ENCODE assay signal across 9 cellular contexts in the genomic region with DNA sequence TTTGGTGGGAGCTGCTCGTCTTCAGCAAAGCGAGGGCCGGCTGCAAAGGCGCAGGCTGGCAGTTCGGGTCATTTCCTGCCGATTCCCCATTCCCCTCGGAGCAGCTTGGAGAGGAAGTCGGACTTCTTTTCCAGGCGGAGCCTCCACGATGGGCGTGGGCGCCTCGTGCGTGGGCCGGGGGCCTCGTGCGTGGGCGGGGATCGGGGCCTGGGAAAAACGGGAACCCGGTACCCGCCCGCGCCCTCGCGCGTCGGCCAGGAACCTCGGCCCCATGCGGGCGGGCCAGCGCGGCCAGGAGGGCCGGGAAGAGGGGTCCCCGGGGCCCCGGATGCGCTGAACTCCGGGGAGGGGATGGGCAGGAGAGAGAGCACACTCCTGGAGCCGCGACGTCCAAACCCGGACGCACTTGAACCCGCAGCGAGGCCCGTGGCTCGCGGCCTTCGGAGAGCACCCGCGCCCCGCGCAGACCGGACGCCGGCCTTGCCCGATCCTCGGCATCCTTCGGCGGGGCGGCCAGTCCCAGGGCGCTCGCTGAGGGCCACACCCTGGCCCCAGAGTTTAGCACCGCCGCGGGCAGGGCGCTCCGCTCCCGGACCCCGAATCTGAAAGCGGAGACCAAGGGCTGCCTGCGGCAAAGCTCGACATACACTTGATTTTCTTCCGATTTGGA.
A peak's percentile ranks its signal among the peaks of the same experiment; 100 is the strongest.
DNase-seq lines count a peak whose midpoint lies in the region; ATAC-seq and TF ChIP-seq lines count a peak whose summit lies in the region.
"Had no signal": no experiment of that assay in that cellular context is flagged by ENCODE, and none has a peak within 500 bp of the region (broad histone marks: within the 10 kb centered on the region; RNA-seq: fewer than 3 reads in every experiment).

No MANE protein-coding gene starts in this region.

- peaks cover 76% of the 10 kb centered on the region for H3K27me3 Mint-ChIP-seq in activated naive CD8-positive, alpha-beta T cell treated with anti-CD3 and anti-CD28 coated beads for 36 hours

- H3K4me1 Mint-ChIP-seq in activated naive CD8-positive, alpha-beta T cell treated with anti-CD3 and anti-CD28 coated beads for 36 hours, result peaks cover 2% of the 10 kb centered on the region

- peak overlapping the region; percentile 85 for H2AFZ ChIP-seq in hepatocyte

- H3K4me3 ChIP-seq in hepatocyte, result peak overlapping the region; percentile 65

- 3% methylated on average over 36 of the region's 74 CpGs for WGBS in hepatocyte (ENCODE audit: low lambda C conversion rate, missing lambda C conversion rate)

- H3K79me2 ChIP-seq in hepatocyte, result no peaks in the 10 kb centered on the region

- H3K27ac ChIP-seq in hepatocyte, result no peak overlapping the region
- H3K27ac ChIP-seq: C4-2B had no signal

- H4K20me1 ChIP-seq in hepatocyte (ENCODE audit: insufficient read depth, poor library complexity, severe bottlenecking), result no peaks in the 10 kb centered on the region

- H3K4me2 ChIP-seq in hepatocyte, result peak overlapping the region; percentile 98

- DNase-seq in NCI-H1105 treated with DMSO at 0.1 percent for 48 hours (lab: John Stamatoyannopoulos, UW) (peak; percentile 53), NCI-H1105 (lab: John Stamatoyannopoulos, UW) (no peak), LHCN-M2 (ENCODE audit: low read depth) (peak; percentile 23), hepatocyte (ENCODE audit: low spot score) (peak; percentile 41), sciatic nerve (ENCODE audit: low spot score) (peak; percentile 76)
- DNase-seq in activated naive CD8-positive, alpha-beta T cell treated with anti-CD3 and anti-CD28 coated beads for 36 hours, result peak; percentile 4
- DNase-seq in effector CD4-positive, alpha-beta T cell, result no peak

- H3K27me3 ChIP-seq in hepatocyte, result peaks cover 87% of the 10 kb centered on the region

- peaks cover 7% of the 10 kb centered on the region for H3K4me1 ChIP-seq in hepatocyte (ENCODE audit: insufficient read depth)

- peak overlapping the region; percentile 72 for H3K4me3 Mint-ChIP-seq in activated naive CD8-positive, alpha-beta T cell treated with anti-CD3 and anti-CD28 coated beads for 36 hours

- H3K36me3 ChIP-seq in hepatocyte (replicated peaks; ENCODE audit: insufficient read depth, low read depth), result no peaks in the 10 kb centered on the region

- no peaks in the 10 kb centered on the region for H3K9me2 ChIP-seq in hepatocyte (replicated peaks; ENCODE audit: insufficient read depth)

- H3K9me3 ChIP-seq in hepatocyte (ENCODE audit: low read depth), result no peaks in the 10 kb centered on the region

- ATAC-seq in GM21786 (IDR thresholded peaks at IDR 0.05; ENCODE audit: unreplicated experiment) (peak; percentile 29), sciatic nerve (peak; percentile 64)

- no peaks in the 10 kb centered on the region for H3K9me3 Mint-ChIP-seq in activated naive CD8-positive, alpha-beta T cell treated with anti-CD3 and anti-CD28 coated beads for 36 hours

- no peaks in the 10 kb centered on the region for H3K36me3 Mint-ChIP-seq in activated naive CD8-positive, alpha-beta T cell treated with anti-CD3 and anti-CD28 coated beads for 36 hours

- intact Hi-C loops in sciatic nerve (cut with DNase I), result loop anchor here (5.0 kb wide), 1 partner anchor 510 kb away; a partner anchor contains a TSS

- peak; percentile 3 for TF ChIP-seq CTCF in hepatocyte (IDR thresholded peaks at IDR 0.05; ENCODE audit: poor library complexity)

- no peak overlapping the region for H3K27ac Mint-ChIP-seq in activated naive CD8-positive, alpha-beta T cell treated with anti-CD3 and anti-CD28 coated beads for 36 hours

Comparison
In these comparisons a context has a peak if more than half of its experiments do, and no peak if none do; other contexts are left out.
1. DNase-seq: peak in NCI-H1105 treated with DMSO at 0.1 percent for 48 hours (single experiment), LHCN-M2 (single experiment), activated naive CD8-positive, alpha-beta T cell treated with anti-CD3 and anti-CD28 coated beads for 36 hours (single experiment), hepatocyte (single experiment) and sciatic nerve (single experiment); none in NCI-H1105 (single experiment) and effector CD4-positive, alpha-beta T cell (single experiment).